In genomic region chr5:153767221-153768218, GRCh38 we compare ENCODE assay signal across 22 cellular contexts.
DNase-seq lines count a peak whose midpoint lies in the region; ATAC-seq and TF ChIP-seq lines count a peak whose summit lies in the region.
"Had no signal": no experiment of that assay in that cellular context is flagged by ENCODE, and none has a peak within 500 bp of the region (broad histone marks: within the 10 kb centered on the region; RNA-seq: fewer than 3 reads in every experiment).

No MANE protein-coding gene starts in this region.

- H3K4me3 ChIP-seq in lower lobe of right lung, result no peak overlapping the region
- H3K4me3 ChIP-seq: K562, SJCRH30 had no signal

- peak in 2 of 3 experiments; percentile 4 to 37 for DNase-seq in NCI-H1417 (lab: John Stamatoyannopoulos, UW)
- no peak for DNase-seq in NCI-H1417 treated with DMSO at 0.1 percent for 48 hours (lab: John Stamatoyannopoulos, UW)
- DNase-seq in G401 (ENCODE audit: low spot score), result peak; percentile 95
- DNase-seq in cerebellum (ENCODE audit: low spot score), result peak; percentile 71
- peak; percentile 14 for DNase-seq in pons (ENCODE audit: low spot score)
- DNase-seq in activated CD8-positive, alpha-beta memory T cell treated with anti-CD3 and anti-CD28 coated beads for 24 hours, result no peak
- DNase-seq in lower lobe of right lung, result no peak
- DNase-seq: 8988T; AML-193; CD8-positive, alpha-beta T cell; GDM1; MM.1S; NCI-H1048; NCI-H1436 treated with DMSO at 0.1 percent for 48 hours; NCI-H2029 treated with DMSO at 0.1 percent for 48 hours; NCI-H2171 treated with DMSO at 0.1 percent for 48 hours; NCI-H774; OCI-M1; SJCRH30 had no signal

- H3K27me3 ChIP-seq in lower lobe of right lung (ENCODE audit: low read depth), result no peaks in the 10 kb centered on the region
- H3K27me3 ChIP-seq: SJCRH30 had no signal

- intact Hi-C loops in lower lobe of right lung (cut with DNase I), result no loop called here

- in situ Hi-C loops in G401 (cut with HindIII; ENCODE audit: low sequenced_read_pairs), result no loop called here

- H3K9me3 ChIP-seq in lower lobe of right lung, result no peaks in the 10 kb centered on the region
- H3K9me3 ChIP-seq: SJCRH30 had no signal

- no peak for TF ChIP-seq CTCF in lower lobe of right lung (IDR thresholded peaks at IDR 0.05)

- no peak overlapping the region for H3K27ac ChIP-seq in lower lobe of right lung
- H3K27ac ChIP-seq: HL-60, SJCRH30 had no signal

- no peak for ATAC-seq in lower lobe of right lung
- ATAC-seq: CD8-positive, alpha-beta T cell; HepG2; K562 had no signal

- no peaks in the 10 kb centered on the region for H3K36me3 ChIP-seq in lower lobe of right lung
- H3K36me3 ChIP-seq: SJCRH30 had no signal

- H3K4me1 ChIP-seq in lower lobe of right lung, result no peaks in the 10 kb centered on the region
- H3K4me1 ChIP-seq: SJCRH30 had no signal

Comparison
In these comparisons a context has a peak if more than half of its experiments do, and no peak if none do; other contexts are left out.
1. DNase-seq: peak in NCI-H1417 (2 of 3), G401 (single experiment), cerebellum (single experiment) and pons (single experiment); none in NCI-H1417 treated with DMSO at 0.1 percent for 48 hours (single experiment), activated CD8-positive, alpha-beta memory T cell treated with anti-CD3 and anti-CD28 coated beads for 24 hours (single experiment) and lower lobe of right lung (single experiment).